ENCODE assay signal across 7 cellular contexts in the genomic region with DNA sequence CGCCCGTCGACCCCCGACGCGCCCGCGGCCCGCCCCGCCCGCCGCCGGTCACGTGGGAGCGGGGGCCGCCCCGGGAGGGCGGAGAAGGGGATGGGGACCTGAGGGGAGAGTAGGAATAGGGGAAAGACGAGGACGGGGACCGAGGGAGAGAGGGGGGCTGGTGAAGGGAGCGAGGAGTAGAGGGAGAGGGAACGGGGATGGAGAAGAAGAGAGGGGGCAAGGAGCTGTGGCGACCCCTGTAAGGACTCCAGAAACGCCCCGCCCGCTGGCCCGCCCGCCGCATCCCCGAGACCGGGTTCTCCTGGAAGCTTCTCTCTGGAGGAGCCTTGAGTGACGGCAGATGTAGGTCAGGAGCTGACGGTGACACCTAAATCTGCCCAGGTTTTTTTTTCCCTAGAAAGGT. TPM values are rescaled to one million over a fixed set of nuclear protein-coding genes. Genes with fewer than 3 reads are reported as not detected.
A peak's percentile ranks its signal among the peaks of the same experiment; 100 is the strongest.
DNase-seq lines count a peak whose midpoint lies in the region; ATAC-seq and TF ChIP-seq lines count a peak whose summit lies in the region.

No MANE protein-coding gene starts in this region.

- TF ChIP-seq EP300 in tibial nerve (IDR thresholded peaks at IDR 0.05) = no peak

- peak overlapping the region; percentile 57 for H3K9ac ChIP-seq in endocrine pancreas (ENCODE audit: control insufficient read depth, insufficient read depth, low read length)

- H3K27me3 Mint-ChIP-seq in T-helper 1 cell treated with Interleukin-12 subunit alpha and Interleukin-12 subunit beta and Interleukin-4 antibody, amounts not matched to agents 30 μg/mL and 1 μg/mL, for 36 hours (ENCODE audit: low read depth) = no peaks in the 10 kb centered on the region
- H3K27me3 Mint-ChIP-seq in mesothelial cell of epicardium (ENCODE audit: low read depth) = no peaks in the 10 kb centered on the region

- H3K4me1 ChIP-seq in endocrine pancreas (ENCODE audit: control insufficient read depth, insufficient read depth, low read length) (no peaks in the 10 kb centered on the region), tibial nerve (peaks cover 0 to 33% (median 14%) of the 10 kb centered on the region in 4 donors)

- ATAC-seq in GM19455 (IDR thresholded peaks at IDR 0.05; ENCODE audit: unreplicated experiment) = peak; percentile 34

- H3K36me3 Mint-ChIP-seq in T-helper 1 cell treated with Interleukin-12 subunit alpha and Interleukin-12 subunit beta and Interleukin-4 antibody, amounts not matched to agents 30 μg/mL and 1 μg/mL, for 36 hours (ENCODE audit: low read depth) = peaks cover 8% of the 10 kb centered on the region
- no peaks in the 10 kb centered on the region for H3K36me3 Mint-ChIP-seq in mesothelial cell of epicardium

- H3K9me3 Mint-ChIP-seq in T-helper 1 cell treated with Interleukin-12 subunit alpha and Interleukin-12 subunit beta and Interleukin-4 antibody, amounts not matched to agents 30 μg/mL and 1 μg/mL, for 36 hours = no peaks in the 10 kb centered on the region
- H3K9me3 Mint-ChIP-seq in mesothelial cell of epicardium = no peaks in the 10 kb centered on the region

- peak overlapping the region; percentile 60 for H3K27ac Mint-ChIP-seq in T-helper 1 cell treated with Interleukin-12 subunit alpha and Interleukin-12 subunit beta and Interleukin-4 antibody, amounts not matched to agents 30 μg/mL and 1 μg/mL, for 36 hours
- peak overlapping the region; percentile 82 for H3K27ac Mint-ChIP-seq in mesothelial cell of epicardium

- H3K4me1 Mint-ChIP-seq in T-helper 1 cell treated with Interleukin-12 subunit alpha and Interleukin-12 subunit beta and Interleukin-4 antibody, amounts not matched to agents 30 μg/mL and 1 μg/mL, for 36 hours (ENCODE audit: low read depth) = peaks cover 23% of the 10 kb centered on the region
- peaks cover 39% of the 10 kb centered on the region for H3K4me1 Mint-ChIP-seq in mesothelial cell of epicardium

- H3K27ac ChIP-seq in tibial nerve = peak overlapping the region; percentile 79 to 99 (median 90)

- peak overlapping the region; percentile 77 for H3K4me3 Mint-ChIP-seq in T-helper 1 cell treated with Interleukin-12 subunit alpha and Interleukin-12 subunit beta and Interleukin-4 antibody, amounts not matched to agents 30 μg/mL and 1 μg/mL, for 36 hours
- peak overlapping the region; percentile 82 for H3K4me3 Mint-ChIP-seq in mesothelial cell of epicardium

- H3K9me3 ChIP-seq in endocrine pancreas (ENCODE audit: control insufficient read depth, low read length) (no peaks in the 10 kb centered on the region), tibial nerve (no peaks in the 10 kb centered on the region)

- WGBS in tibial nerve, 2 donors = 0 to 1% methylated on average over 33 to 34 of the region's 34 CpGs

- DNase-seq in EH (ENCODE audit: low read depth) = peak; percentile 61
- DNase-seq in HT1080 (ENCODE audit: low read depth) = peak; percentile 48
- peak in 1 of 2 experiments; percentile 63 for DNase-seq in mesothelial cell of epicardium (ENCODE audit: low spot score in 2 of 2, unreplicated experiment in 2 of 2)
- no peak for DNase-seq in tibial nerve (ENCODE audit: low spot score in 2 of 2)

- TF ChIP-seq CTCF in mesothelial cell of epicardium (IDR thresholded peaks at IDR 0.05; ENCODE audit: unreplicated experiment) (no peak), tibial nerve (IDR thresholded peaks at IDR 0.05) (no peak)

- peak overlapping the region; percentile 93 for H3K4me3 ChIP-seq in endocrine pancreas (ENCODE audit: control insufficient read depth, insufficient read depth, low read length)
- peak overlapping the region; percentile 62 to 83 (median 66) for H3K4me3 ChIP-seq in tibial nerve

- no peaks in the 10 kb centered on the region for H3K36me3 ChIP-seq in endocrine pancreas (ENCODE audit: control insufficient read depth, insufficient read depth, low read length)
- no peaks in the 10 kb centered on the region for H3K36me3 ChIP-seq in tibial nerve

- H3K27me3 ChIP-seq in endocrine pancreas (ENCODE audit: control insufficient read depth, insufficient read depth, low read length) (no peaks in the 10 kb centered on the region), tibial nerve (no peaks in the 10 kb centered on the region)

- no peak for TF ChIP-seq POLR2A in tibial nerve (IDR thresholded peaks at IDR 0.05)

RNA-seq across cellular contexts. Expression of a gene that starts 0.6 kb away (rescaled TPM):
- total RNA-seq in HT1080 (2014; rRNA removed; shearing (Covaris generic)) = 23.0 and 23.7 TPM in 2 replicates
- polyA plus RNA-seq in HT1080 (2015; cell fraction: cytosol; rRNA removed) = 19.3 and 23.2 TPM in 2 replicates
- polyA plus RNA-seq in HT1080 (2015; cell fraction: nucleus; rRNA removed) = 23.4 and 24.2 TPM in 2 replicates
- total RNA-seq in mesothelial cell of epicardium (32.2 to 33.9 TPM (median 33.1 TPM) in 3 replicates), tibial nerve (10 to 100 TPM; 16.5 to 21.8 (median 16.8) TPM)

Comparison
In these comparisons a context has a peak if more than half of its experiments do, and no peak if none do; other contexts are left out.
1. DNase-seq: peak in EH (single experiment) and HT1080 (single experiment); none in tibial nerve (0 of 2).